ENCODE assay signal across 8 cellular contexts in genomic region chr16:48542020-48542473, GRCh38.
A peak's percentile ranks its signal among the peaks of the same experiment; 100 is the strongest.
DNase-seq lines count a peak whose midpoint lies in the region; ATAC-seq and TF ChIP-seq lines count a peak whose summit lies in the region.

No MANE protein-coding gene starts in this region.

- peaks cover 19% of the 10 kb centered on the region for H3K4me1 Mint-ChIP-seq in endothelial cell (ENCODE audit: unreplicated experiment)

- in situ Hi-C loops in GM13977 (cut with MboI; ENCODE audit: low pct_unique_long_range_greater_than_20kb, low sequenced_read_pairs, unreplicated experiment), result no loop called here

- H3K9me3 Mint-ChIP-seq in endothelial cell (ENCODE audit: unreplicated experiment), result no peaks in the 10 kb centered on the region

- ATAC-seq in SK-N-SH treated with all-trans-retinoic acid at 6 μM for 48 hours (peak; percentile 88), HG02678 (IDR thresholded peaks at IDR 0.05; ENCODE audit: unreplicated experiment) (no peak), HG03521 (IDR thresholded peaks at IDR 0.05; ENCODE audit: unreplicated experiment) (no peak)

- H3K27ac Mint-ChIP-seq in endothelial cell (ENCODE audit: unreplicated experiment), result no peak overlapping the region

- TF ChIP-seq CTCF in GM13977 (IDR thresholded peaks at IDR 0.05; ENCODE audit: extremely low read depth, insufficient read depth, missing control alignments) (peak; percentile 53), endothelial cell (IDR thresholded peaks at IDR 0.05; ENCODE audit: unreplicated experiment) (no peak)

- no peak overlapping the region for H3K4me3 Mint-ChIP-seq in endothelial cell (ENCODE audit: unreplicated experiment)

- H3K36me3 Mint-ChIP-seq in endothelial cell (ENCODE audit: low read depth, unreplicated experiment), result peaks cover 32% of the 10 kb centered on the region

- DNase-seq in AML-193 (lab: John Stamatoyannopoulos, UW) (peak; percentile 44 to 52), GM13977 (ENCODE audit: low spot score) (no peak), endothelial cell (ENCODE audit: low spot score) (peak; percentile 54), mucosa of gallbladder (ENCODE audit: low spot score) (peak; percentile 62), NCI-H2107 (lab: John Stamatoyannopoulos, UW) (no peak)

- H3K27me3 Mint-ChIP-seq in endothelial cell (ENCODE audit: unreplicated experiment), result peaks cover 12% of the 10 kb centered on the region

TF ChIP-seq in SK-N-SH treated with all-trans-retinoic acid at 6 μM for 48 hours, 23 proteins besides CTCF, POLR2A, EP300 and RAD21:
- TF ChIP-seq ZFP3 (CRISPR knock-in tag; IDR thresholded peaks at IDR 0.05) (no peak), TOX (CRISPR knock-in tag; IDR thresholded peaks at IDR 0.05; ENCODE audit: borderline replicate concordance) (no peak), PATZ1 (CRISPR knock-in tag; IDR thresholded peaks at IDR 0.05; ENCODE audit: borderline replicate concordance) (no peak), SNAI2 (CRISPR knock-in tag; IDR thresholded peaks at IDR 0.05) (no peak), ZFP30 (CRISPR knock-in tag; IDR thresholded peaks at IDR 0.05) (no peak), ISL1 (CRISPR knock-in tag; IDR thresholded peaks at IDR 0.05) (no peak), BACH2 (CRISPR knock-in tag; IDR thresholded peaks at IDR 0.05; ENCODE audit: borderline replicate concordance) (no peak), ZC3H10 (CRISPR knock-in tag; IDR thresholded peaks at IDR 0.05) (no peak), ZNF565 (CRISPR knock-in tag; conservative IDR thresholded peaks at IDR 0.05; ENCODE audit: low read depth) (no peak)

Comparison
In these comparisons a context has a peak if more than half of its experiments do, and no peak if none do; other contexts are left out.
1. DNase-seq: peak in AML-193 (2 of 2), endothelial cell (single experiment) and mucosa of gallbladder (single experiment); none in GM13977 (single experiment) and NCI-H2107 (single experiment).